In the genomic region with DNA sequence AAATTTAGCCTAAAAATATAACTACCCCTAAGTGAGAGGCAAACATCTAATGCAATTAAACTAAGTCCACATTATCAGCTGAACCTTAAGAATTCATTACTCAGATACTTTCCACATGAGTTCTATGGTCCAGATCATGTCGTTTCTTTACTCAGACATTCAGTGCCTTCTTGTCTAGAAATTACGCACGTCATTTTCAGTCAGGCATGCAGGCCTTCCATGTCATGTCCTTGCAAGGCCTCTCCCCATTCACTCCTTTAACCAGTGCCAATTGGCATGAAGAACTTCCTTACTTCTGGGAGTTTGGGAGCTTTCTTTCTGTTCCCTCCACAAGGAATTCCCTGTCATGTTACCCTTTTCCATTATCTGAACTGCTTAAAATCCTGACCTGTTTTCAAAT, we compare ENCODE assay signal across 2 cellular contexts.
TF ChIP-seq lines count a peak whose summit lies in the region.

No MANE protein-coding gene starts in this region.

TF ChIP-seq in SK-N-SH, 30 proteins besides CTCF, POLR2A, EP300 and RAD21 (continued from another document):
- TF ChIP-seq, protein P1, sequence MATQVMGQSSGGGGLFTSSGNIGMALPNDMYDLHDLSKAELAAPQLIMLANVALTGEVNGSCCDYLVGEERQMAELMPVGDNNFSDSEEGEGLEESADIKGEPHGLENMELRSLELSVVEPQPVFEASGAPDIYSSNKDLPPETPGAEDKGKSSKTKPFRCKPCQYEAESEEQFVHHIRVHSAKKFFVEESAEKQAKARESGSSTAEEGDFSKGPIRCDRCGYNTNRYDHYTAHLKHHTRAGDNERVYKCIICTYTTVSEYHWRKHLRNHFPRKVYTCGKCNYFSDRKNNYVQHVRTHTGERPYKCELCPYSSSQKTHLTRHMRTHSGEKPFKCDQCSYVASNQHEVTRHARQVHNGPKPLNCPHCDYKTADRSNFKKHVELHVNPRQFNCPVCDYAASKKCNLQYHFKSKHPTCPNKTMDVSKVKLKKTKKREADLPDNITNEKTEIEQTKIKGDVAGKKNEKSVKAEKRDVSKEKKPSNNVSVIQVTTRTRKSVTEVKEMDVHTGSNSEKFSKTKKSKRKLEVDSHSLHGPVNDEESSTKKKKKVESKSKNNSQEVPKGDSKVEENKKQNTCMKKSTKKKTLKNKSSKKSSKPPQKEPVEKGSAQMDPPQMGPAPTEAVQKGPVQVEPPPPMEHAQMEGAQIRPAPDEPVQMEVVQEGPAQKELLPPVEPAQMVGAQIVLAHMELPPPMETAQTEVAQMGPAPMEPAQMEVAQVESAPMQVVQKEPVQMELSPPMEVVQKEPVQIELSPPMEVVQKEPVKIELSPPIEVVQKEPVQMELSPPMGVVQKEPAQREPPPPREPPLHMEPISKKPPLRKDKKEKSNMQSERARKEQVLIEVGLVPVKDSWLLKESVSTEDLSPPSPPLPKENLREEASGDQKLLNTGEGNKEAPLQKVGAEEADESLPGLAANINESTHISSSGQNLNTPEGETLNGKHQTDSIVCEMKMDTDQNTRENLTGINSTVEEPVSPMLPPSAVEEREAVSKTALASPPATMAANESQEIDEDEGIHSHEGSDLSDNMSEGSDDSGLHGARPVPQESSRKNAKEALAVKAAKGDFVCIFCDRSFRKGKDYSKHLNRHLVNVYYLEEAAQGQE (IDR thresholded peaks at IDR 0.05; ENCODE audit: low read depth, low read length) = no peak
- TF ChIP-seq RXRA (IDR thresholded peaks at IDR 0.05; ENCODE audit: borderline replicate concordance, low read depth) (no peak), FOXJ3 (CRISPR knock-in tag; IDR thresholded peaks at IDR 0.05) (no peak), POLR2AphosphoS5 (IDR thresholded peaks at IDR 0.05; ENCODE audit: low read depth, low read length) (no peak), CHD2 (IDR thresholded peaks at IDR 0.05; ENCODE audit: low read length, partially characterized antibody) (no peak), TEAD4 (IDR thresholded peaks at IDR 0.05; ENCODE audit: borderline replicate concordance, insufficient read depth) (no peak), GABPA (IDR thresholded peaks at IDR 0.05; ENCODE audit: low read depth) (no peak), NFIC (IDR thresholded peaks at IDR 0.05; ENCODE audit: borderline replicate concordance) (no peak)
- TF ChIP-seq, protein P2, sequence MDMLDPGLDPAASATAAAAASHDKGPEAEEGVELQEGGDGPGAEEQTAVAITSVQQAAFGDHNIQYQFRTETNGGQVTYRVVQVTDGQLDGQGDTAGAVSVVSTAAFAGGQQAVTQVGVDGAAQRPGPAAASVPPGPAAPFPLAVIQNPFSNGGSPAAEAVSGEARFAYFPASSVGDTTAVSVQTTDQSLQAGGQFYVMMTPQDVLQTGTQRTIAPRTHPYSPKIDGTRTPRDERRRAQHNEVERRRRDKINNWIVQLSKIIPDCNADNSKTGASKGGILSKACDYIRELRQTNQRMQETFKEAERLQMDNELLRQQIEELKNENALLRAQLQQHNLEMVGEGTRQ (IDR thresholded peaks at IDR 0.05; ENCODE audit: borderline replicate concordance, low read depth, low read length) = no peak

TF ChIP-seq in SK-N-SH treated with all-trans-retinoic acid at 6 μM for 48 hours, 23 proteins besides CTCF, POLR2A, EP300 and RAD21 (continued from another document):
- TF ChIP-seq, protein P3, sequence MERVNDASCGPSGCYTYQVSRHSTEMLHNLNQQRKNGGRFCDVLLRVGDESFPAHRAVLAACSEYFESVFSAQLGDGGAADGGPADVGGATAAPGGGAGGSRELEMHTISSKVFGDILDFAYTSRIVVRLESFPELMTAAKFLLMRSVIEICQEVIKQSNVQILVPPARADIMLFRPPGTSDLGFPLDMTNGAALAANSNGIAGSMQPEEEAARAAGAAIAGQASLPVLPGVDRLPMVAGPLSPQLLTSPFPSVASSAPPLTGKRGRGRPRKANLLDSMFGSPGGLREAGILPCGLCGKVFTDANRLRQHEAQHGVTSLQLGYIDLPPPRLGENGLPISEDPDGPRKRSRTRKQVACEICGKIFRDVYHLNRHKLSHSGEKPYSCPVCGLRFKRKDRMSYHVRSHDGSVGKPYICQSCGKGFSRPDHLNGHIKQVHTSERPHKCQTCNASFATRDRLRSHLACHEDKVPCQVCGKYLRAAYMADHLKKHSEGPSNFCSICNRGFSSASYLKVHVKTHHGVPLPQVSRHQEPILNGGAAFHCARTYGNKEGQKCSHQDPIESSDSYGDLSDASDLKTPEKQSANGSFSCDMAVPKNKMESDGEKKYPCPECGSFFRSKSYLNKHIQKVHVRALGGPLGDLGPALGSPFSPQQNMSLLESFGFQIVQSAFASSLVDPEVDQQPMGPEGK (CRISPR knock-in tag; IDR thresholded peaks at IDR 0.05; ENCODE audit: borderline replicate concordance) = no peak
- TF ChIP-seq ZNF565 (CRISPR knock-in tag; conservative IDR thresholded peaks at IDR 0.05; ENCODE audit: low read depth) (no peak), CSDC2 (CRISPR knock-in tag; IDR thresholded peaks at IDR 0.05) (no peak), ZNF8 (CRISPR knock-in tag; IDR thresholded peaks at IDR 0.05) (no peak), ZFP30 (CRISPR knock-in tag; IDR thresholded peaks at IDR 0.05) (no peak), ZC3H10 (CRISPR knock-in tag; IDR thresholded peaks at IDR 0.05) (no peak), TOX (CRISPR knock-in tag; IDR thresholded peaks at IDR 0.05; ENCODE audit: borderline replicate concordance) (no peak), OSR1 (CRISPR knock-in tag; IDR thresholded peaks at IDR 0.05) (no peak), SNAI2 (CRISPR knock-in tag; IDR thresholded peaks at IDR 0.05) (no peak), ESRRG (CRISPR knock-in tag; IDR thresholded peaks at IDR 0.05) (no peak)
- TF ChIP-seq, protein P4, sequence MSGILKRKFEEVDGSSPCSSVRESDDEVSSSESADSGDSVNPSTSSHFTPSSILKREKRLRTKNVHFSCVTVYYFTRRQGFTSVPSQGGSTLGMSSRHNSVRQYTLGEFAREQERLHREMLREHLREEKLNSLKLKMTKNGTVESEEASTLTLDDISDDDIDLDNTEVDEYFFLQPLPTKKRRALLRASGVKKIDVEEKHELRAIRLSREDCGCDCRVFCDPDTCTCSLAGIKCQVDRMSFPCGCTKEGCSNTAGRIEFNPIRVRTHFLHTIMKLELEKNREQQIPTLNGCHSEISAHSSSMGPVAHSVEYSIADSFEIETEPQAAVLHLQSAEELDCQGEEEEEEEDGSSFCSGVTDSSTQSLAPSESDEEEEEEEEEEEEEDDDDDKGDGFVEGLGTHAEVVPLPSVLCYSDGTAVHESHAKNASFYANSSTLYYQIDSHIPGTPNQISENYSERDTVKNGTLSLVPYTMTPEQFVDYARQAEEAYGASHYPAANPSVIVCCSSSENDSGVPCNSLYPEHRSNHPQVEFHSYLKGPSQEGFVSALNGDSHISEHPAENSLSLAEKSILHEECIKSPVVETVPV (CRISPR knock-in tag; IDR thresholded peaks at IDR 0.05) = no peak
TF ChIP-seq in SK-N-SH treated with all-trans-retinoic acid at 6 μM for 48 hours: peak in this region for 0.
